ENCODE assay signal across 8 cellular contexts in the genomic region with DNA sequence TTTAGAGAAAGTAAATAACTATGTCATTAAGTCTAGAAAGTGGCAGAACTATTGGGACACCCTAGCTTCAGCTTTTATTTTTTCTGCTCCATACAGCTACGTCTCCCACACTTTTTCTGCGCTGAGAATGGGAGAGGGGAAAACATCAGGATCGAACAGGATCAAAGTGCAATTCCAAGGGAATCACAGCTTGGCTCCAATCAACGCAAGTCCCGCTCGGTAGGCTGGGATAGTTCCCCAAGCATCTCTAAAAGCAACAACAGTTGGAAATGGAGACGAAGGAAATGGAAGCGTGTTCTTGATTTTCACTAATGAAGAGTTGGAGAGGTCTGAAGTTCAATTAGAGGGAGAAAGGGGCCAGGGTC. TPM values are rescaled to one million over a fixed set of nuclear protein-coding genes. Genes with fewer than 3 reads are reported as not detected.
DNase-seq lines count a peak whose midpoint lies in the region; ATAC-seq and TF ChIP-seq lines count a peak whose summit lies in the region.

No MANE protein-coding gene starts in this region.

- H3K9me3 ChIP-seq in CD4-positive, alpha-beta memory T cell (ENCODE audit: control insufficient read depth in 1 of 2, low read length in 2 of 2), result no peaks in the 10 kb centered on the region
- H3K9me3 ChIP-seq in OCI-LY1 (ENCODE audit: low read length) (no peaks in the 10 kb centered on the region), neuronal stem cell (replicated peaks in 1 of 2; ENCODE audit: control insufficient read depth in 2 of 2, insufficient read depth in 1 of 2, low read depth in 1 of 2, low read length in 2 of 2) (no peaks in the 10 kb centered on the region)

- H3K27ac ChIP-seq in CD4-positive, alpha-beta memory T cell (ENCODE audit: low read depth, low read length), result peak overlapping the region; percentile 80
- H3K27ac ChIP-seq in OCI-LY1 (ENCODE audit: low read depth, low read length, poor library complexity, severe bottlenecking), result peak overlapping the region; percentile 55
- H3K27ac ChIP-seq in epithelial cell of prostate, result peak overlapping the region; percentile 63
- no peak overlapping the region for H3K27ac ChIP-seq in neuronal stem cell (replicated peaks; ENCODE audit: low read length)

- no peak overlapping the region for H2BK15ac ChIP-seq in neuronal stem cell (ENCODE audit: low read length)

- H3K9ac ChIP-seq in OCI-LY1 (ENCODE audit: low read length), result peak overlapping the region; percentile 93
- no peak overlapping the region for H3K9ac ChIP-seq in neuronal stem cell (ENCODE audit: low read depth, low read length, poor library complexity)

- peak overlapping the region; percentile 86 to 98 (median 96) for H3K27ac Mint-ChIP-seq in CD4-positive, alpha-beta memory T cell

- no peak overlapping the region for H3K23ac ChIP-seq in neuronal stem cell (ENCODE audit: low read depth, low read length, poor library complexity)

- H3K4me3 ChIP-seq in CD4-positive, alpha-beta memory T cell (ENCODE audit: low read length in 2 of 2), result peak overlapping the region; percentile 48 to 98
- H3K4me3 ChIP-seq in OCI-LY1 (ENCODE audit: low read depth, low read length, poor library complexity, severe bottlenecking) (peak overlapping the region; percentile 85), neuronal stem cell (ENCODE audit: low read length in 2 of 2) (peak overlapping the region; percentile 96 to 100)

- no peak for TF ChIP-seq CTCF in OCI-LY1 (IDR thresholded peaks at IDR 0.05; ENCODE audit: low read length)

- H3K4me3 Mint-ChIP-seq in CD4-positive, alpha-beta memory T cell, result peak overlapping the region; percentile 92 to 97 (median 94)

- no peak overlapping the region for H2BK5ac ChIP-seq in neuronal stem cell (ENCODE audit: low read length)

- H3K4me1 ChIP-seq in CD4-positive, alpha-beta memory T cell (ENCODE audit: insufficient read depth, low read length), result peaks cover 18% of the 10 kb centered on the region
- H3K4me1 ChIP-seq in OCI-LY1 (ENCODE audit: insufficient read depth, low read length, severe bottlenecking) (peaks cover 18% of the 10 kb centered on the region), neuronal stem cell (ENCODE audit: control insufficient read depth in 2 of 2, insufficient read depth in 1 of 2, low read depth in 1 of 2, low read length in 2 of 2) (no peaks in the 10 kb centered on the region)

- no peaks in the 10 kb centered on the region for H3K27me3 ChIP-seq in CD4-positive, alpha-beta memory T cell (ENCODE audit: insufficient read depth, low read length)
- no peaks in the 10 kb centered on the region for H3K27me3 ChIP-seq in OCI-LY1 (ENCODE audit: insufficient read depth, low read length)
- no peaks in the 10 kb centered on the region for H3K27me3 ChIP-seq in neuronal stem cell (ENCODE audit: control insufficient read depth in 3 of 3, insufficient read depth in 3 of 3, low read depth in 1 of 3, low read length in 3 of 3)

- ATAC-seq in HG02885 (IDR thresholded peaks at IDR 0.05; ENCODE audit: poor library complexity, unreplicated experiment), result no peak

- peaks cover 15 to 28% (median 20%) of the 10 kb centered on the region in 4 donors for H3K4me1 Mint-ChIP-seq in CD4-positive, alpha-beta memory T cell

- H3K27me3 Mint-ChIP-seq in CD4-positive, alpha-beta memory T cell, result no peaks in the 10 kb centered on the region

- intact Hi-C loops in CD4-positive, alpha-beta memory T cell (cut with micrococcal nuclease), result loop anchor here (1.0 kb wide), 2 partner anchors 24 to 44 kb away; partner anchors contain the start of genes FUCA1 and GALE

- H2BK12ac ChIP-seq in neuronal stem cell (ENCODE audit: low read length), result no peak overlapping the region

- H2AK5ac ChIP-seq in neuronal stem cell (ENCODE audit: low read depth, low read length), result no peak overlapping the region

- POLR2A ChIA-PET in CD4-positive, alpha-beta memory T cell (lab: Charles Lee; ENCODE audit: partially characterized antibody), result interaction anchor here (0.9 to 4.8 kb wide), 15 partner anchors 13 to 134 kb away, joined by 3 to 51 read pairs (median 5); partner anchors contain the start of genes ELOA, GALE, LYPLA2 and PITHD1

- H4K91ac ChIP-seq in neuronal stem cell (ENCODE audit: low read depth, low read length, poor library complexity), result no peak overlapping the region

- no peak for DNase-seq in CD4-positive, alpha-beta memory T cell
- DNase-seq in epithelial cell of prostate (ENCODE audit: low read depth, low spot score) (no peak), neuronal stem cell (ENCODE audit: low spot score) (no peak), T-helper 9 cell (no peak), amygdala (lab: John Stamatoyannopoulos, UW) (no peak), NCI-H1436 treated with DMSO at 0.1 percent for 48 hours (lab: John Stamatoyannopoulos, UW) (no peak)

- no peak overlapping the region for H3K18ac ChIP-seq in neuronal stem cell (ENCODE audit: low read length)

- H4K20me1 ChIP-seq in OCI-LY1 (ENCODE audit: insufficient read depth, low read length), result no peaks in the 10 kb centered on the region

- no peaks in the 10 kb centered on the region for H3K9me3 Mint-ChIP-seq in CD4-positive, alpha-beta memory T cell

- no peak overlapping the region for H4K8ac ChIP-seq in neuronal stem cell (ENCODE audit: low read depth, low read length)

- H3K4ac ChIP-seq in neuronal stem cell (ENCODE audit: low read length), result no peak overlapping the region

- H3F3A ChIP-seq in OCI-LY1 (ENCODE audit: insufficient read depth, low read length), result peaks cover 7% of the 10 kb centered on the region; the same call in 1 of the 2 replicates

- peak overlapping the region; percentile 72 for H3K4me2 ChIP-seq in OCI-LY1 (ENCODE audit: low read length)
- peak overlapping the region; percentile 74 for H3K4me2 ChIP-seq in neuronal stem cell (ENCODE audit: insufficient read depth, low read length, poor library complexity, severe bottlenecking)

- no peaks in the 10 kb centered on the region for H3K9me2 ChIP-seq in OCI-LY1 (ENCODE audit: low read depth, low read length)

- peaks cover 3 to 11% of the 10 kb centered on the region in 2 donors for H3K36me3 Mint-ChIP-seq in CD4-positive, alpha-beta memory T cell

- no peaks in the 10 kb centered on the region for H3K79me1 ChIP-seq in neuronal stem cell (ENCODE audit: low read depth, low read length)

- no peak overlapping the region for H2AFZ ChIP-seq in OCI-LY1 (ENCODE audit: low read length)
- peak overlapping the region; percentile 93 for H2AFZ ChIP-seq in neuronal stem cell (ENCODE audit: low read length)

- no peak overlapping the region for H2BK120ac ChIP-seq in neuronal stem cell (ENCODE audit: low read depth, low read length)

- CTCF ChIA-PET in CD4-positive, alpha-beta memory T cell (lab: Charles Lee; ENCODE audit: partially characterized antibody), result interaction anchor here (0.7 to 4.9 kb wide), 3 partner anchors 14 to 23 kb away, joined by 3 to 52 read pairs (median 4); no protein-coding TSS in a partner anchor

- no peak overlapping the region for H3K14ac ChIP-seq in neuronal stem cell (ENCODE audit: low read length)

- H3K36me3 ChIP-seq in CD4-positive, alpha-beta memory T cell (ENCODE audit: insufficient read depth, low read length), result no peaks in the 10 kb centered on the region
- H3K36me3 ChIP-seq in OCI-LY1 (ENCODE audit: insufficient read depth, low read length), result peaks cover 1% of the 10 kb centered on the region; the same call in 1 of the 2 replicates
- peaks cover 0 to 4% of the 10 kb centered on the region in 2 donors for H3K36me3 ChIP-seq in neuronal stem cell (replicated peaks in 1 of 2; ENCODE audit: control insufficient read depth in 2 of 2, insufficient read depth in 2 of 2, low read length in 2 of 2)

- WGBS in neuronal stem cell (ENCODE audit: extremely low coverage in 2 of 2, insufficient read length in 2 of 2, insufficient replicate concordance in 1 of 2), 2 donors, result no CpG with 5 or more reads among the region's 8 CpGs

- no peaks in the 10 kb centered on the region for H3K79me2 ChIP-seq in OCI-LY1 (ENCODE audit: insufficient read depth, low read length)

RNA-seq across cellular contexts. Expression of gene HMGCL, which starts 0.5 kb away (rescaled TPM):
- total RNA-seq in CD4-positive, alpha-beta memory T cell, result 10 to 100 TPM; 36.3 to 38.5 TPM
- 10 to 100 TPM; 27.8 to 32.3 TPM for polyA plus RNA-seq in CD4-positive, alpha-beta memory T cell
- polyA plus RNA-seq in neuronal stem cell (2013, experiment 1 of 2), result 16.0 TPM
- 15.8 TPM for polyA plus RNA-seq in neuronal stem cell (2013, experiment 2 of 2)

RNA-seq across cellular contexts. Expression of gene GALE, which starts 24.1 kb away (rescaled TPM):
- total RNA-seq in CD4-positive, alpha-beta memory T cell, result 10 to 100 TPM; 11.2 to 12.0 TPM
- polyA plus RNA-seq in CD4-positive, alpha-beta memory T cell, result 10 to 100 TPM; 13.8 to 15.9 TPM
- polyA plus RNA-seq in neuronal stem cell (2013, experiment 1 of 2), result 24.0 TPM
- polyA plus RNA-seq in neuronal stem cell (2013, experiment 2 of 2), result 26.2 TPM

RNA-seq across cellular contexts. Expression of gene LYPLA2, which starts 33.7 kb away (rescaled TPM):
- total RNA-seq in CD4-positive, alpha-beta memory T cell, result 10 to 100 TPM; 52.6 to 55.8 TPM
- polyA plus RNA-seq in CD4-positive, alpha-beta memory T cell, result 100 to 1,000 TPM; 110 to 151 TPM
- polyA plus RNA-seq in neuronal stem cell (2013, experiment 1 of 2), result 66.5 TPM
- polyA plus RNA-seq in neuronal stem cell (2013, experiment 2 of 2), result 66.6 TPM

RNA-seq across cellular contexts. Expression of gene FUCA1, which starts 43.4 kb away (rescaled TPM):
- 10 to 100 TPM; 32.7 to 35.0 TPM for total RNA-seq in CD4-positive, alpha-beta memory T cell
- polyA plus RNA-seq in CD4-positive, alpha-beta memory T cell, result 10 to 100 TPM; 15.8 to 17.3 TPM
- polyA plus RNA-seq in neuronal stem cell (2013, experiment 1 of 2), result 3.8 TPM
- polyA plus RNA-seq in neuronal stem cell (2013, experiment 2 of 2), result 3.5 TPM

RNA-seq across cellular contexts. Expression of gene PITHD1, which starts 46.5 kb away (rescaled TPM):
- total RNA-seq in CD4-positive, alpha-beta memory T cell, result 10 to 100 TPM; 78.3 to 82.1 TPM
- 10 to 100 TPM; 65.3 to 82.2 TPM for polyA plus RNA-seq in CD4-positive, alpha-beta memory T cell
- polyA plus RNA-seq in neuronal stem cell (2013, experiment 1 of 2), result 27.2 TPM
- polyA plus RNA-seq in neuronal stem cell (2013, experiment 2 of 2), result 27.3 TPM
